9 cellular contexts compared by ENCODE assay signal in the genomic region with DNA sequence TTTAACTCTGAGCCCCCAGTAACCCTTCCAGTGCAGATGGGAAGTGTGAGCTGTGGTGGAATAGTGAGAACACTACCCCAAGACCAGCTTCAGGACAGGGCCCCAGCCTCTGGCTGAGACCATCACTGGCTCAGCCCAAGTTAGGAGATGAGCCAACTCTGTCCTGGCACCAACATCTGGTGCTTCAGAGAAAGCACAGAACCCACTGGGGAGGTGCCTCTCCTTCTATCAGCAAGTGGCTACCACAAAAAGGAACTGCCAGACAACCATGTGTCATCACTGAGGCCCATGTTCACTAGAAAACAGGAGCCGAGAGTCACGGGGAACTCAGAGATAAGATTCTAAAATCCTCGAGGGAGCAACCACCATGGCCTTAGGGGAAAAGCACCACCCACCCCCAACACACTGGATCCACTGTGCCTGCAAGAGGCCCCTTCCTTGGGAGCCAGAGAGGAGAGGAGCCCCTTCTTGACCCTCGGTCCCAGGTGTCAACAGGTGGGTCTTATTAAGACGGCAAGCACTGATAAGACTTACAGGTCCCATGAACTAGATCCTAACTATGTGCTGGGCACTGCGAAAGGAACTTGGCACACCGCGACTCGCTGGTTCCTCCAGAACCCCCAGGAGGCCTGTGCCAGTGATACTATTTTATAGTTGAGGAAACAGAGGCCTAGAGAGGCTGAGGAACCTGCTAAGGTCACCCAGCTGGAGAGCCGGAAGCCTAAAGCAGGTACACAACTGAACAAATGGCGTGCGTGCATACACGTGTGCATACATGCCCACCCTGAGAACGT.
DNase-seq lines count a peak whose midpoint lies in the region; ATAC-seq, FAIRE-seq and TF ChIP-seq lines count a peak whose summit lies in the region.
"Had no signal": no experiment of that assay in that cellular context is flagged by ENCODE, and none has a peak within 500 bp of the region (broad histone marks: within the 10 kb centered on the region; RNA-seq: fewer than 3 reads in every experiment).

No MANE protein-coding gene starts in this region.

- H3K36me3 Mint-ChIP-seq in activated T-cell treated with anti-CD3 and anti-CD28 coated beads, Interleukin-2, amount 50 U/mL, for 24 hours (ENCODE audit: low read depth), result peaks cover 5% of the 10 kb centered on the region

- peak; percentile 65 for ATAC-seq in foreskin keratinocyte

- H3K4me3 Mint-ChIP-seq in activated T-cell treated with anti-CD3 and anti-CD28 coated beads, Interleukin-2, amount 50 U/mL, for 24 hours, result peak overlapping the region; percentile 15

- H3K4me1 ChIP-seq in foreskin keratinocyte, result no peaks in the 10 kb centered on the region

- no peaks in the 10 kb centered on the region for H3K27me3 ChIP-seq in foreskin keratinocyte

- peak overlapping the region; percentile 89 for H3K27ac Mint-ChIP-seq in activated T-cell treated with anti-CD3 and anti-CD28 coated beads, Interleukin-2, amount 50 U/mL, for 24 hours

- H3K9me3 Mint-ChIP-seq in activated T-cell treated with anti-CD3 and anti-CD28 coated beads, Interleukin-2, amount 50 U/mL, for 24 hours, result no peaks in the 10 kb centered on the region

- FAIRE-seq in GM19239 (lab: Jason Lieb, UNC), result peak; percentile 35
- FAIRE-seq: G401.6 had no signal

- H3K27me3 Mint-ChIP-seq in activated T-cell treated with anti-CD3 and anti-CD28 coated beads, Interleukin-2, amount 50 U/mL, for 24 hours, result no peaks in the 10 kb centered on the region

- peak; percentile 31 for DNase-seq in A172 (ENCODE audit: low spot score)
- no peak for DNase-seq in GM19239 (ENCODE audit: insufficient read length, low spot score)
- peak; percentile 76 for DNase-seq in KG1 (lab: John Stamatoyannopoulos, UW)
- DNase-seq in activated T-cell treated with anti-CD3 and anti-CD28 coated beads, Interleukin-2, amount 50 U/mL, for 24 hours, result no peak
- peak in 1 of 2 donors; percentile 20 for DNase-seq in foreskin keratinocyte
- DNase-seq in stimulated activated CD4-positive, alpha-beta T cell treated with anti-CD3 and anti-CD28 coated beads, Interleukin-2, amount 100 ng/mL, for 24 hours, result peak; percentile 32 to 49
- no peak for DNase-seq in DMS53 treated with DMSO at 0.1 percent for 48 hours (lab: John Stamatoyannopoulos, UW; ENCODE audit: unreplicated experiment)
- no peak for DNase-seq in HK-2 (ENCODE audit: unreplicated experiment)

- no peak overlapping the region for H3K27ac ChIP-seq in foreskin keratinocyte

- TF ChIP-seq CTCF in foreskin keratinocyte (conservative IDR thresholded peaks at IDR 0.05), result no peak

- H3K4me1 Mint-ChIP-seq in activated T-cell treated with anti-CD3 and anti-CD28 coated beads, Interleukin-2, amount 50 U/mL, for 24 hours (ENCODE audit: low read depth), result peaks cover 81% of the 10 kb centered on the region

Comparison
In these comparisons a context has a peak if more than half of its experiments do, and no peak if none do; other contexts are left out.
1. DNase-seq: peak in A172 (single experiment), KG1 (single experiment) and stimulated activated CD4-positive, alpha-beta T cell treated with anti-CD3 and anti-CD28 coated beads, Interleukin-2, amount 100 ng/mL, for 24 hours (2 of 2); none in GM19239 (single experiment), activated T-cell treated with anti-CD3 and anti-CD28 coated beads, Interleukin-2, amount 50 U/mL, for 24 hours (single experiment), DMS53 treated with DMSO at 0.1 percent for 48 hours (single experiment) and HK-2 (single experiment).